Comparison of ENCODE assay signal across 6 cellular contexts in genomic region chr19:19627442-19627715, GRCh38. TPM values are rescaled to one million over a fixed set of nuclear protein-coding genes. Genes with fewer than 3 reads are reported as not detected.
DNase-seq lines count a peak whose midpoint lies in the region; ATAC-seq, FAIRE-seq and TF ChIP-seq lines count a peak whose summit lies in the region.

No MANE protein-coding gene starts in this region.

- DNase-seq in D721Med (ENCODE audit: insufficient read length, low spot score) (peak; percentile 32), mucosa of descending colon (no peak), anterior cingulate cortex (lab: John Stamatoyannopoulos, UW) (no peak), SW480 (ENCODE audit: low spot score) (no peak)

- no peak for FAIRE-seq in D721Med (lab: Jason Lieb, UNC)

- H3K4me1 ChIP-seq in mucosa of descending colon (ENCODE audit: low read depth) = no peaks in the 10 kb centered on the region

- H3K4me3 ChIP-seq in mucosa of descending colon = no peak overlapping the region

- intact Hi-C loops in mucosa of descending colon (cut with DNase I, micrococcal nuclease) = no loop called here

- no peaks in the 10 kb centered on the region for H3K36me3 ChIP-seq in mucosa of descending colon (ENCODE audit: low read depth)

- no peaks in the 10 kb centered on the region for H3K9me3 ChIP-seq in mucosa of descending colon

- no peak for TF ChIP-seq CTCF in D721Med (IDR thresholded peaks at IDR 0.05; ENCODE audit: insufficient read depth, missing control alignments)
- no peak for TF ChIP-seq CTCF in VCaP (conservative IDR thresholded peaks at IDR 0.05)
- no peak for TF ChIP-seq CTCF in mucosa of descending colon (IDR thresholded peaks at IDR 0.05)

- H3K27ac ChIP-seq in VCaP = peak overlapping the region; percentile 55; the same call in 1 of the 2 replicates

- ATAC-seq in mucosa of descending colon = peak; percentile 0
- ATAC-seq in GM18520 (IDR thresholded peaks at IDR 0.05; ENCODE audit: unreplicated experiment) = no peak

RNA-seq across cellular contexts. Expression of gene LPAR2, which starts 0.6 kb away (rescaled TPM):
- total RNA-seq in mucosa of descending colon = 10 to 100 TPM; 10.9 to 30.0 (median 17.1) TPM

RNA-seq across cellular contexts. Expression of gene PBX4, which starts 8.9 kb away (rescaled TPM):
- 1 to 10 TPM; 2.8 to 6.2 (median 4.6) TPM for total RNA-seq in mucosa of descending colon

RNA-seq across cellular contexts. Expression of gene GMIP, which starts 16.1 kb away (rescaled TPM):
- 10 to 100 TPM; 18.1 to 35.5 (median 33.1) TPM for total RNA-seq in mucosa of descending colon

RNA-seq across cellular contexts. Expression of gene ATP13A1, which starts 36.1 kb away (rescaled TPM):
- total RNA-seq in mucosa of descending colon = 10 to 100 TPM; 56.1 to 71.9 (median 58.1) TPM

RNA-seq across cellular contexts. Expression of gene ZNF101, which starts 41.3 kb away (rescaled TPM):
- 10 to 100 TPM; 11.4 to 15.6 (median 14.6) TPM for total RNA-seq in mucosa of descending colon
